21 cellular contexts compared by ENCODE assay signal in genomic region chr5:39206630-39207319, GRCh38. TPM values are rescaled to one million over a fixed set of nuclear protein-coding genes. Genes with fewer than 3 reads are reported as not detected.
DNase-seq lines count a peak whose midpoint lies in the region; ATAC-seq and TF ChIP-seq lines count a peak whose summit lies in the region.
"Had no signal": no experiment of that assay in that cellular context is flagged by ENCODE, and none has a peak within 500 bp of the region (broad histone marks: within the 10 kb centered on the region; RNA-seq: fewer than 3 reads in every experiment).

No MANE protein-coding gene starts in this region.

- H3K4me1 ChIP-seq in CD4-positive, alpha-beta memory T cell (ENCODE audit: insufficient read depth, low read length), result peaks cover 83% of the 10 kb centered on the region
- peaks cover 75 to 87% of the 10 kb centered on the region in 2 donors for H3K4me1 ChIP-seq in naive thymus-derived CD4-positive, alpha-beta T cell (ENCODE audit: control insufficient read depth in 2 of 2, insufficient read depth in 2 of 2, low read length in 2 of 2)
- H3K4me1 ChIP-seq in esophagus muscularis mucosa, result no peaks in the 10 kb centered on the region

- H3K27ac Mint-ChIP-seq in activated CD4-positive, alpha-beta T cell treated with anti-CD3 and anti-CD28 coated beads for 36 hours, result peak overlapping the region; percentile 93
- H3K27ac Mint-ChIP-seq in CD4-positive, alpha-beta memory T cell, result peak overlapping the region; percentile 91 to 98 (median 95)
- H3K27ac Mint-ChIP-seq in activated CD8-positive, alpha-beta T cell treated with anti-CD3 and anti-CD28 coated beads, Interleukin-2, amount 10 ng/mL, durations not matched to agents 7 days and 5 days, result peak overlapping the region; percentile 81
- H3K27ac Mint-ChIP-seq in naive thymus-derived CD4-positive, alpha-beta T cell, result peak overlapping the region; percentile 82 to 99 (median 98)
- H3K27ac Mint-ChIP-seq: B cell, brain, H9 had no signal

- no peaks in the 10 kb centered on the region for H3K27me3 Mint-ChIP-seq in activated CD4-positive, alpha-beta T cell treated with anti-CD3 and anti-CD28 coated beads for 36 hours
- H3K27me3 Mint-ChIP-seq in CD4-positive, alpha-beta memory T cell, result no peaks in the 10 kb centered on the region
- H3K27me3 Mint-ChIP-seq in activated CD8-positive, alpha-beta T cell treated with anti-CD3 and anti-CD28 coated beads, Interleukin-2, amount 10 ng/mL, durations not matched to agents 7 days and 5 days (ENCODE audit: low read depth), result no peaks in the 10 kb centered on the region
- H3K27me3 Mint-ChIP-seq in naive thymus-derived CD4-positive, alpha-beta T cell, result peaks cover 0 to 2% (median 0%) of the 10 kb centered on the region in 5 donors
- H3K27me3 Mint-ChIP-seq: brain had no signal

- no peak for DNase-seq in activated CD4-positive, alpha-beta T cell treated with anti-CD3 and anti-CD28 coated beads for 36 hours
- DNase-seq in activated CD4-positive, alpha-beta T cell treated with anti-CD3 and anti-CD28 coated beads, Interleukin-2, amount 50 U/mL, for 1 hour, result no peak
- DNase-seq in CD4-positive, alpha-beta memory T cell, result no peak
- DNase-seq in activated CD8-positive, alpha-beta T cell treated with anti-CD3 and anti-CD28 coated beads, Interleukin-2, amount 10 ng/mL, durations not matched to agents 7 days and 5 days, result no peak
- peak in 1 of 9 donors; percentile 8 for DNase-seq in naive thymus-derived CD4-positive, alpha-beta T cell
- DNase-seq in esophagus muscularis mucosa (ENCODE audit: extremely low spot score) (no peak), DMS79 (lab: John Stamatoyannopoulos, UW) (no peak)
- DNase-seq: H9; mucosa of descending colon; NCI-H1092; NCI-H2029 treated with DMSO at 0.1 percent for 48 hours; stimulated activated CD4-positive, alpha-beta T cell treated with anti-CD3 and anti-CD28 coated beads, Interleukin-4, amount 100 ng/mL, for 1 hour; upper lobe of right lung had no signal

- CTCF ChIA-PET in activated CD4-positive, alpha-beta T cell treated with anti-CD3 and anti-CD28 coated beads for 36 hours (lab: Charles Lee), result interaction anchor here (1.0 to 1.6 kb wide), 2 partner anchors 11 to 15 kb away, joined by 4 to 10 read pairs; no protein-coding TSS in a partner anchor
- CTCF ChIA-PET in CD4-positive, alpha-beta memory T cell (lab: Charles Lee; ENCODE audit: partially characterized antibody), result interaction anchor here (1.2 to 2.1 kb wide), 2 partner anchors 11 to 28 kb away, joined by 4 to 22 read pairs; no protein-coding TSS in a partner anchor
- CTCF ChIA-PET in activated CD8-positive, alpha-beta T cell treated with anti-CD3 and anti-CD28 coated beads, Interleukin-2, amount 10 ng/mL, durations not matched to agents 7 days and 5 days (lab: Charles Lee), result interaction anchor here (1.1 to 7.8 kb wide), 2 partner anchors 12 to 76 kb away, joined by 4 to 175 read pairs; partner anchors contain the start of gene FYB1
- CTCF ChIA-PET in naive thymus-derived CD4-positive, alpha-beta T cell (lab: Charles Lee), result interaction anchor here (1.2 to 2.7 kb wide), 2 partner anchors 10 to 19 kb away, joined by 5 to 20 read pairs; no protein-coding TSS in a partner anchor

- no peak for TF ChIP-seq POLR2A in esophagus muscularis mucosa (IDR thresholded peaks at IDR 0.05; ENCODE audit: low read depth)

- peaks cover 69% of the 10 kb centered on the region for H3K4me1 Mint-ChIP-seq in activated CD4-positive, alpha-beta T cell treated with anti-CD3 and anti-CD28 coated beads for 36 hours
- peaks cover 56 to 91% (median 75%) of the 10 kb centered on the region in 4 donors for H3K4me1 Mint-ChIP-seq in CD4-positive, alpha-beta memory T cell
- peaks cover 80% of the 10 kb centered on the region for H3K4me1 Mint-ChIP-seq in activated CD8-positive, alpha-beta T cell treated with anti-CD3 and anti-CD28 coated beads, Interleukin-2, amount 10 ng/mL, durations not matched to agents 7 days and 5 days (ENCODE audit: low read depth)
- peaks cover 53 to 85% (median 80%) of the 10 kb centered on the region in 7 donors for H3K4me1 Mint-ChIP-seq in naive thymus-derived CD4-positive, alpha-beta T cell
- H3K4me1 Mint-ChIP-seq: brain had no signal

- intact Hi-C loops in activated CD4-positive, alpha-beta T cell treated with anti-CD3 and anti-CD28 coated beads for 36 hours (cut with DNase I, micrococcal nuclease), result loop anchor here in 1 of 2 experiments (10.0 kb wide), 1 partner anchor 1478 kb away; no protein-coding TSS in a partner anchor
- intact Hi-C loops in CD4-positive, alpha-beta memory T cell (cut with micrococcal nuclease), result no loop called here
- intact Hi-C loops in naive thymus-derived CD4-positive, alpha-beta T cell (cut with micrococcal nuclease), result loop anchor here in 1 of 2 donors (10.0 kb wide), 1 partner anchor 1198 kb away; no protein-coding TSS in a partner anchor
- intact Hi-C loops in esophagus muscularis mucosa (cut with DNase I), result no loop called here

- H3K4me3 ChIP-seq in CD4-positive, alpha-beta memory T cell (ENCODE audit: low read length in 2 of 2), result peak overlapping the region; percentile 4 to 74
- H3K4me3 ChIP-seq in naive thymus-derived CD4-positive, alpha-beta T cell (ENCODE audit: low read length), result peak overlapping the region; percentile 23
- no peak overlapping the region for H3K4me3 ChIP-seq in esophagus muscularis mucosa
- H3K4me3 ChIP-seq: coronary artery, mucosa of descending colon, smooth muscle cell, upper lobe of right lung had no signal

- 81% methylated on average over 3 of the region's 3 CpGs for WGBS in esophagus muscularis mucosa

- POLR2A ChIA-PET in activated CD4-positive, alpha-beta T cell treated with anti-CD3 and anti-CD28 coated beads for 36 hours (lab: Charles Lee), result no interaction called here
- POLR2A ChIA-PET in CD4-positive, alpha-beta memory T cell (lab: Charles Lee; ENCODE audit: partially characterized antibody), result interaction anchor here (1.0 to 43.1 kb wide), 4 partner anchors 12 to 133 kb away, joined by 3 to 1810 read pairs (median 417); partner anchors contain the start of genes FYB1 and RICTOR
- POLR2A ChIA-PET in activated CD8-positive, alpha-beta T cell treated with anti-CD3 and anti-CD28 coated beads, Interleukin-2, amount 10 ng/mL, durations not matched to agents 7 days and 5 days (lab: Charles Lee), result no interaction called here
- POLR2A ChIA-PET in naive thymus-derived CD4-positive, alpha-beta T cell (lab: Charles Lee), result interaction anchor here (2.1 to 22.3 kb wide), 4 partner anchors 11 to 34 kb away, joined by 7 to 679 read pairs (median 256); partner anchors contain the start of gene FYB1

- H3K36me3 Mint-ChIP-seq in activated CD4-positive, alpha-beta T cell treated with anti-CD3 and anti-CD28 coated beads for 36 hours (ENCODE audit: low read depth), result peaks cover 4% of the 10 kb centered on the region
- peaks cover 0 to 11% of the 10 kb centered on the region in 2 donors for H3K36me3 Mint-ChIP-seq in CD4-positive, alpha-beta memory T cell
- H3K36me3 Mint-ChIP-seq in activated CD8-positive, alpha-beta T cell treated with anti-CD3 and anti-CD28 coated beads, Interleukin-2, amount 10 ng/mL, durations not matched to agents 7 days and 5 days (ENCODE audit: low read depth), result peaks cover 11% of the 10 kb centered on the region
- H3K36me3 Mint-ChIP-seq in naive thymus-derived CD4-positive, alpha-beta T cell, result peaks cover 0 to 5% (median 4%) of the 10 kb centered on the region in 5 donors
- H3K36me3 Mint-ChIP-seq: brain had no signal

- no peak for TF ChIP-seq CTCF in esophagus muscularis mucosa (IDR thresholded peaks at IDR 0.05)

- H3K27me3 ChIP-seq in CD4-positive, alpha-beta memory T cell (ENCODE audit: insufficient read depth, low read length), result no peaks in the 10 kb centered on the region
- no peaks in the 10 kb centered on the region for H3K27me3 ChIP-seq in naive thymus-derived CD4-positive, alpha-beta T cell (ENCODE audit: control insufficient read depth in 2 of 2, insufficient read depth in 2 of 2, low read length in 2 of 2)
- H3K27me3 ChIP-seq in esophagus muscularis mucosa, result no peaks in the 10 kb centered on the region
- H3K27me3 ChIP-seq: upper lobe of right lung had no signal

- H3K36me3 ChIP-seq in CD4-positive, alpha-beta memory T cell (ENCODE audit: insufficient read depth, low read length), result no peaks in the 10 kb centered on the region
- no peaks in the 10 kb centered on the region for H3K36me3 ChIP-seq in naive thymus-derived CD4-positive, alpha-beta T cell (ENCODE audit: control insufficient read depth in 2 of 3, insufficient read depth in 3 of 3, low read length in 3 of 3)
- H3K36me3 ChIP-seq in esophagus muscularis mucosa, result no peaks in the 10 kb centered on the region
- H3K36me3 ChIP-seq: upper lobe of right lung had no signal

- TF ChIP-seq EP300 in esophagus muscularis mucosa (IDR thresholded peaks at IDR 0.05), result no peak

- peak overlapping the region; percentile 84 for H3K27ac ChIP-seq in CD4-positive, alpha-beta memory T cell (ENCODE audit: low read depth, low read length)
- H3K27ac ChIP-seq in naive thymus-derived CD4-positive, alpha-beta T cell (ENCODE audit: low read depth, low read length), result peak overlapping the region; percentile 93
- H3K27ac ChIP-seq in esophagus muscularis mucosa (replicated peaks in 1 of 4), result no peak overlapping the region
- H3K27ac ChIP-seq: coronary artery, upper lobe of right lung had no signal

- H3K9me3 Mint-ChIP-seq in activated CD4-positive, alpha-beta T cell treated with anti-CD3 and anti-CD28 coated beads for 36 hours (ENCODE audit: low read depth), result no peaks in the 10 kb centered on the region
- no peaks in the 10 kb centered on the region for H3K9me3 Mint-ChIP-seq in CD4-positive, alpha-beta memory T cell
- no peaks in the 10 kb centered on the region for H3K9me3 Mint-ChIP-seq in activated CD8-positive, alpha-beta T cell treated with anti-CD3 and anti-CD28 coated beads, Interleukin-2, amount 10 ng/mL, durations not matched to agents 7 days and 5 days (ENCODE audit: insufficient read depth)
- no peaks in the 10 kb centered on the region for H3K9me3 Mint-ChIP-seq in naive thymus-derived CD4-positive, alpha-beta T cell
- H3K9me3 Mint-ChIP-seq: brain, H9 had no signal

- no peaks in the 10 kb centered on the region for H3K9me3 ChIP-seq in CD4-positive, alpha-beta memory T cell (ENCODE audit: control insufficient read depth in 1 of 2, low read length in 2 of 2)
- H3K9me3 ChIP-seq in naive thymus-derived CD4-positive, alpha-beta T cell (ENCODE audit: control insufficient read depth in 2 of 3, low read length in 3 of 3), result no peaks in the 10 kb centered on the region
- no peaks in the 10 kb centered on the region for H3K9me3 ChIP-seq in esophagus muscularis mucosa
- H3K9me3 ChIP-seq: mucosa of descending colon, upper lobe of right lung had no signal

- peak overlapping the region; percentile 67 for H3K4me3 Mint-ChIP-seq in activated CD4-positive, alpha-beta T cell treated with anti-CD3 and anti-CD28 coated beads for 36 hours
- H3K4me3 Mint-ChIP-seq in CD4-positive, alpha-beta memory T cell, result peak overlapping the region; percentile 54 to 85 (median 82)
- peak overlapping the region; percentile 42 for H3K4me3 Mint-ChIP-seq in activated CD8-positive, alpha-beta T cell treated with anti-CD3 and anti-CD28 coated beads, Interleukin-2, amount 10 ng/mL, durations not matched to agents 7 days and 5 days
- H3K4me3 Mint-ChIP-seq in naive thymus-derived CD4-positive, alpha-beta T cell, result peak overlapping the region; percentile 37 to 98 (median 70)
- H3K4me3 Mint-ChIP-seq: B cell, brain, H9 had no signal

- ATAC-seq in activated CD4-positive, alpha-beta T cell treated with anti-CD3 and anti-CD28 coated beads for 36 hours, result no peak
- no peak for ATAC-seq in activated CD8-positive, alpha-beta T cell treated with anti-CD3 and anti-CD28 coated beads, Interleukin-2, amount 10 ng/mL, durations not matched to agents 7 days and 5 days
- no peak for ATAC-seq in naive thymus-derived CD4-positive, alpha-beta T cell
- no peak for ATAC-seq in GM19397 (IDR thresholded peaks at IDR 0.05; ENCODE audit: unreplicated experiment)
- ATAC-seq: mucosa of descending colon, upper lobe of right lung had no signal

RNA-seq across cellular contexts. Expression of gene FYB1, which starts 12.6 kb away (rescaled TPM):
- 100 to 1,000 TPM; 109 to 171 TPM for total RNA-seq in activated CD4-positive, alpha-beta T cell treated with anti-CD3 and anti-CD28 coated beads for 36 hours
- 100 to 1,000 TPM; 571 to 596 TPM for total RNA-seq in CD4-positive, alpha-beta memory T cell
- polyA plus RNA-seq in CD4-positive, alpha-beta memory T cell, result 100 to 1,000 TPM; 184 to 414 TPM
- total RNA-seq in activated CD8-positive, alpha-beta T cell treated with anti-CD3 and anti-CD28 coated beads, Interleukin-2, amount 10 ng/mL, durations not matched to agents 7 days and 5 days, result 100 to 1,000 TPM; 198 to 215 TPM
- total RNA-seq in naive thymus-derived CD4-positive, alpha-beta T cell, result 100 to 1,000 TPM; 310 to 701 (median 497) TPM
- polyA plus RNA-seq in naive thymus-derived CD4-positive, alpha-beta T cell, result 100 to 1,000 TPM; 342 to 488 TPM
- total RNA-seq in esophagus muscularis mucosa, result 10 to 100 TPM in 1 of 4 donors, 1 to 10 TPM in 3; 3.2 to 12.9 (median 3.9) TPM
- total RNA-seq: H9, HT1080, LHCN-M2 had no signal
- polyA plus RNA-seq: endothelial cell of umbilical vein had no signal

Comparison
In these comparisons a context has a peak if more than half of its experiments do, and no peak if none do; other contexts are left out.
1. H3K27ac ChIP-seq: peak in CD4-positive, alpha-beta memory T cell (single experiment) and naive thymus-derived CD4-positive, alpha-beta T cell (single experiment); none in esophagus muscularis mucosa (0 of 4).
2. H3K4me3 ChIP-seq: peak in CD4-positive, alpha-beta memory T cell (2 of 2) and naive thymus-derived CD4-positive, alpha-beta T cell (single experiment); none in esophagus muscularis mucosa (0 of 4).
3. RNA of gene FYB1, which starts 12.6 kb away (total RNA-seq): 571 to 596 TPM in CD4-positive, alpha-beta memory T cell, 310 to 701 TPM in naive thymus-derived CD4-positive, alpha-beta T cell, 198 to 215 TPM in activated CD8-positive, alpha-beta T cell treated with anti-CD3 and anti-CD28 coated beads, Interleukin-2, amount 10 ng/mL, durations not matched to agents 7 days and 5 days and 109 to 171 TPM in activated CD4-positive, alpha-beta T cell treated with anti-CD3 and anti-CD28 coated beads for 36 hours; 3.2 to 12.9 TPM in esophagus muscularis mucosa; every median in the first group is over 4 times any median in the second.
4. POLR2A ChIA-PET loops: an anchor here in CD4-positive, alpha-beta memory T cell (1.0 to 43.1 kb wide) and naive thymus-derived CD4-positive, alpha-beta T cell (2.1 to 22.3 kb wide); none called in activated CD4-positive, alpha-beta T cell treated with anti-CD3 and anti-CD28 coated beads for 36 hours and activated CD8-positive, alpha-beta T cell treated with anti-CD3 and anti-CD28 coated beads, Interleukin-2, amount 10 ng/mL, durations not matched to agents 7 days and 5 days.
5. Peak in every context shown above with its lines, with median percentiles within 50 percentile points of each other: H3K27ac Mint-ChIP-seq and H3K4me3 Mint-ChIP-seq.